Comparison of ENCODE assay signal across 1 cellular context in the genomic region with DNA sequence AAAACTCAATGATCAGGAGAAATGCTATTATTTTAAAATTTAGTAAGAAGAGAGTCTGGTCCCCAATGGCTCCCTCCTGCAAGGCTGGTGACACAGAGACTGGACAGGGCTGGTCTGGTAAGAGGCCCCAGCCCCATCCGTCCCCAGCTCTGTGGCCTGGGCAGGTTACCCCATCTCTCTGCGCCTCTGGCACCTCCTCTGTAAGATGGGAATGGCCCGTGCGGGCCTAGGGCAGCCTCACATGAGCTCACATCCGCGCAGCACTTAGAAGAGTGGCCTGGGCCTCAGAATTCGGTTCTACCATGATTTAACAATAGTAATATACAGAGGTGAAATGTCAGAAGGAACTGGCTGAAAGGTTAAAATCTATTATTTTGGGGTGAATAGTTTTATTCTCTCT.
TF ChIP-seq lines count a peak whose summit lies in the region.

No MANE protein-coding gene starts in this region.

TF ChIP-seq in GM12878, 131 proteins besides CTCF, POLR2A, EP300 and RAD21:
- no peak for TF ChIP-seq PML (IDR thresholded peaks at IDR 0.05; ENCODE audit: low read length)
- TF ChIP-seq, protein P1, sequence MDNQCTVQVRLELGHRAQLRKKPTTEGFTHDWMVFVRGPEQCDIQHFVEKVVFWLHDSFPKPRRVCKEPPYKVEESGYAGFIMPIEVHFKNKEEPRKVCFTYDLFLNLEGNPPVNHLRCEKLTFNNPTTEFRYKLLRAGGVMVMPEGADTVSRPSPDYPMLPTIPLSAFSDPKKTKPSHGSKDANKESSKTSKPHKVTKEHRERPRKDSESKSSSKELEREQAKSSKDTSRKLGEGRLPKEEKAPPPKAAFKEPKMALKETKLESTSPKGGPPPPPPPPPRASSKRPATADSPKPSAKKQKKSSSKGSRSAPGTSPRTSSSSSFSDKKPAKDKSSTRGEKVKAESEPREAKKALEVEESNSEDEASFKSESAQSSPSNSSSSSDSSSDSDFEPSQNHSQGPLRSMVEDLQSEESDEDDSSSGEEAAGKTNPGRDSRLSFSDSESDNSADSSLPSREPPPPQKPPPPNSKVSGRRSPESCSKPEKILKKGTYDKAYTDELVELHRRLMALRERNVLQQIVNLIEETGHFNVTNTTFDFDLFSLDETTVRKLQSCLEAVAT (IDR thresholded peaks at IDR 0.05), result peak; percentile 81
